Comparison of ENCODE assay signal across 8 cellular contexts in the genomic region with DNA sequence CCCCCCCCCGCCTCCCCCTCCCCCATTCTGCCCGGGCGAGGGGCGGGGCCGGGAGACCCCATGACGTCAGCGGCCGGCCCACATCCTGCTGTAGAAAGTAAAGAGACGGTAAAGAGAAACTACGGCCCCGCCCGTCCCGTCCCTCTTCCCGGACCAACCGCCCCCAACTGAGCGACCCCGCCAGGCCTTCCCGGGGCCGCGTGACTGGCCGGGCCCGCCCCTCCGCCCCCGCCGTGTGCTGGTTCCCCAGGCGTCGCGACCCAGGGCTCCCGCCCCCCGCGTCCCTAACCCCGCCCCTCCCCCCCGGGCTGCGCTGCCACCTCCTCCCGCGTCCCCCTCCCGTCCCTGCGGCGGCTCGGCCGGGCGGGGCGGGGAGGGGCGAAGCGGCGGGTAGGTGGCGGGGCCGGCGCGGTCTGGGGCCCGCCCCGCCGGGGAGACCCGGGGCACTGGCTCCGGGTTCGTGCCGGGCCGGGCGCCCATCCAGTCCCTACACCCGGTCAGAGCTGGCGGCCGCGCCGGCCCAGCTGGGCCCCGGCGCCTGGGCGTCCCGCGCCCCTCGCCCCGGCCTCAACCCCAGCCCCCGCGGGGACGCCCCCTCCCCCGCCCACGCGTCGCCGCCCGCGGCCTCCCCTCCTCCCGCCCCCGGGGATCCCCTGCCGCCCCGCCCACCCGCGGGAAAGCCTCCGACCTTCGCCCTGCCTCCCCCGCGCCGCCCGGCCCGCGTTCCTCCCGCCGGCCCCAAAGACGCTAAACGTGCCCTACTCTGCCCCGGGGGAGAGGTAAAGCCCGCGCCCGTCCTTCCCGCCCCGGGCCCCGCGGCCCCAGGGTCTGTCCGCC. TPM values are rescaled to one million over a fixed set of nuclear protein-coding genes. Genes with fewer than 3 reads are reported as not detected.
DNase-seq lines count a peak whose midpoint lies in the region; ATAC-seq and TF ChIP-seq lines count a peak whose summit lies in the region.

No MANE protein-coding gene starts in this region.

- H3K36me3 ChIP-seq in Caco-2 (ENCODE audit: control insufficient read depth, insufficient read depth, low read length) (no peaks in the 10 kb centered on the region), mesendoderm (ENCODE audit: control insufficient read depth, insufficient read depth, low read length) (no peaks in the 10 kb centered on the region)

- WGBS in mesendoderm (ENCODE audit: extremely low coverage, insufficient coverage, low lambda C conversion rate): no CpG with 5 or more reads among the region's 108 CpGs

- H3K18ac ChIP-seq in mesendoderm (ENCODE audit: low read length): peak overlapping the region; percentile 100

- no peak overlapping the region for H4K5ac ChIP-seq in mesendoderm (ENCODE audit: low read length)

- H3K27me3 ChIP-seq in Caco-2 (replicated peaks; ENCODE audit: control insufficient read depth, insufficient read depth, low read length) (no peaks in the 10 kb centered on the region), mesendoderm (ENCODE audit: insufficient read depth, low read length, poor library complexity) (no peaks in the 10 kb centered on the region)

- ATAC-seq in GM21360 (IDR thresholded peaks at IDR 0.05; ENCODE audit: unreplicated experiment): peak; percentile 54

- H3K36me3 Mint-ChIP-seq in Caco-2 (ENCODE audit: insufficient read depth, unreplicated experiment): peaks cover 20% of the 10 kb centered on the region

- no peak overlapping the region for H2BK15ac ChIP-seq in mesendoderm (replicated peaks; ENCODE audit: low read depth)

- no peak for TF ChIP-seq CTCF in Caco-2 (IDR thresholded peaks at IDR 0.05; ENCODE audit: insufficient read depth in 1 of 2, low read depth in 1 of 2, low read length in 1 of 2, severe bottlenecking in 1 of 2, unreplicated experiment in 1 of 2)

- no peak overlapping the region for H3K23ac ChIP-seq in mesendoderm (ENCODE audit: low read length)

- no TSS peak for BruUV-seq in Caco-2 (replicated peaks; lab: Mats Ljungman, UMichigan)

- H3K4me3 Mint-ChIP-seq in Caco-2 (ENCODE audit: unreplicated experiment): peak overlapping the region; percentile 96

- H3K27ac Mint-ChIP-seq in Caco-2 (ENCODE audit: unreplicated experiment): peak overlapping the region; percentile 95

- peak overlapping the region; percentile 93 for H3K27ac ChIP-seq in mesendoderm (ENCODE audit: low read depth, low read length)

- CTCF ChIA-PET in Caco-2 (lab: Charles Lee): no interaction called here

- H2BK5ac ChIP-seq in mesendoderm (ENCODE audit: low read length): no peak overlapping the region

- H4K8ac ChIP-seq in mesendoderm (ENCODE audit: low read depth, low read length): peak overlapping the region; percentile 90

- peak overlapping the region; percentile 68 for H3K9ac ChIP-seq in mesendoderm (ENCODE audit: low read length)

- H3K27me3 Mint-ChIP-seq in Caco-2 (ENCODE audit: insufficient read depth, unreplicated experiment): no peaks in the 10 kb centered on the region

- DNase-seq in Caco-2 (peak; percentile 95 to 97), HT-29 (ENCODE audit: low spot score) (peak; percentile 95), NOMO-1 (lab: John Stamatoyannopoulos, UW; ENCODE audit: unreplicated experiment in 2 of 2) (peak; percentile 94 to 98), mesendoderm (peak; percentile 98)
- peak; percentile 92 to 97 for DNase-seq in activated CD8-positive, alpha-beta memory T cell treated with anti-CD3 and anti-CD28 coated beads for 4 hours (ENCODE audit: low read depth in 2 of 2)
- DNase-seq in effector CD8-positive, alpha-beta T cell (lab: John Stamatoyannopoulos, UW): peak; percentile 92
- DNase-seq in stimulated activated CD8-positive, alpha-beta memory T cell treated with anti-CD3 and anti-CD28 coated beads, Interleukin-15, amount 100 ng/mL, for 4 hours (ENCODE audit: low read depth in 2 of 2): peak; percentile 93 to 94

- POLR2A ChIA-PET in Caco-2 (lab: Charles Lee): no interaction called here

- H3K79me1 ChIP-seq in mesendoderm (ENCODE audit: low read length): peaks cover 5% of the 10 kb centered on the region

- H3K4me2 ChIP-seq in mesendoderm (ENCODE audit: low read length): no peak overlapping the region

- peaks cover 20% of the 10 kb centered on the region for H3K79me2 ChIP-seq in mesendoderm (ENCODE audit: control insufficient read depth, insufficient read depth, low read length)

- peak overlapping the region; percentile 63 for H3K56ac ChIP-seq in mesendoderm (ENCODE audit: low read length)

- H3K9me3 Mint-ChIP-seq in Caco-2 (ENCODE audit: unreplicated experiment): no peaks in the 10 kb centered on the region

- peaks cover 26% of the 10 kb centered on the region for H3K4me1 ChIP-seq in Caco-2
- peaks cover 2% of the 10 kb centered on the region for H3K4me1 ChIP-seq in mesendoderm (ENCODE audit: control insufficient read depth, low read depth, low read length)

- peak overlapping the region; percentile 98 for H2BK120ac ChIP-seq in mesendoderm (ENCODE audit: low read depth, low read length)

- peaks cover 8% of the 10 kb centered on the region for H3K4me1 Mint-ChIP-seq in Caco-2 (ENCODE audit: low read depth, unreplicated experiment)

- intact Hi-C loops in Caco-2 (cut with micrococcal nuclease; ENCODE audit: unreplicated experiment): loop anchor here (2.0 kb wide), 1 partner anchor 357 kb away; no protein-coding TSS in a partner anchor

- H3K4ac ChIP-seq in mesendoderm (ENCODE audit: low read depth, low read length): peak overlapping the region; percentile 95

- no peak overlapping the region for H2AK5ac ChIP-seq in mesendoderm (ENCODE audit: low read length)

- H3K4me3 ChIP-seq in Caco-2 (ENCODE audit: low read depth, low read length): peak overlapping the region; percentile 59
- H3K4me3 ChIP-seq in mesendoderm (ENCODE audit: low read length): peak overlapping the region; percentile 32

- H3K9me3 ChIP-seq in Caco-2: no peaks in the 10 kb centered on the region

RNA-seq across cellular contexts. Expression of a gene that starts 0.6 kb away (rescaled TPM):
- 22.8 and 24.9 TPM in 2 replicates for total RNA-seq in Caco-2 (2022)
- total RNA-seq in HT-29 (2014; rRNA removed; shearing (Covaris generic)): 7.0 and 9.3 TPM in 2 replicates
- 7.4 TPM for polyA plus RNA-seq in mesendoderm (2013, experiment 1 of 2)
- polyA plus RNA-seq in mesendoderm (2013, experiment 2 of 2): 7.5 TPM

Comparison
In these comparisons a context has a peak if more than half of its experiments do, and no peak if none do; other contexts are left out.
1. Peak in every context shown above with its lines: DNase-seq, ATAC-seq, H3K4me3 ChIP-seq and H3K27ac ChIP-seq.